ENCODE assay signal across 19 cellular contexts in genomic region chr12:93938921-93939320, GRCh38.
DNase-seq lines count a peak whose midpoint lies in the region; TF ChIP-seq lines count a peak whose summit lies in the region.
"Had no signal": no experiment of that assay in that cellular context is flagged by ENCODE, and none has a peak within 500 bp of the region (broad histone marks: within the 10 kb centered on the region; RNA-seq: fewer than 3 reads in every experiment).

No MANE protein-coding gene starts in this region.

- peaks cover 29% of the 10 kb centered on the region for H3K36me3 Mint-ChIP-seq in HFFc6 (ENCODE audit: low read depth)
- H3K36me3 Mint-ChIP-seq: CD14-positive monocyte; CD8-positive, alpha-beta T cell had no signal

- H3K9me3 Mint-ChIP-seq in HFFc6, result peaks cover 13% of the 10 kb centered on the region

- H3K27me3 Mint-ChIP-seq in HFFc6 (ENCODE audit: insufficient read depth), result peaks cover 3% of the 10 kb centered on the region

- DNase-seq in AG10803 (ENCODE audit: low read depth), result peak; percentile 88
- DNase-seq in GM04504 (ENCODE audit: low read depth), result peak; percentile 79
- peak; percentile 31 for DNase-seq in fibroblast of peridontal ligament (ENCODE audit: extremely low read depth)
- peak; percentile 9 for DNase-seq in myocyte (ENCODE audit: low read depth)
- no peak for DNase-seq in HFFc6
- no peak for DNase-seq in activated CD8-positive, alpha-beta memory T cell treated with anti-CD3 and anti-CD28 coated beads for 24 hours
- DNase-seq in T1000 (lab: John Stamatoyannopoulos, UW), result no peak
- no peak for DNase-seq in NCI-H2081 treated with DMSO at 0.1 percent for 48 hours (lab: John Stamatoyannopoulos, UW)
- DNase-seq: 8988T; BE2C; CD8-positive, alpha-beta T cell; COR-L47; DMS153; DMS79 treated with DMSO at 0.1 percent for 48 hours; GDM1; H7; IMR-90 had no signal

- peaks cover 20% of the 10 kb centered on the region for H3K4me1 Mint-ChIP-seq in HFFc6 (ENCODE audit: low read depth)
- H3K4me1 Mint-ChIP-seq: CD14-positive monocyte had no signal

- H3K4me3 ChIP-seq in AG10803 (ENCODE audit: low read length), result no peak overlapping the region
- H3K4me3 ChIP-seq: GM23338 had no signal

- TF ChIP-seq CTCF in AG10803 (conservative IDR thresholded peaks at IDR 0.05; ENCODE audit: low read length), result no peak
- TF ChIP-seq CTCF in HFFc6 (IDR thresholded peaks at IDR 0.05), result no peak

- no peak overlapping the region for H3K4me3 Mint-ChIP-seq in HFFc6
- H3K4me3 Mint-ChIP-seq: CD14-positive monocyte; CD8-positive, alpha-beta T cell; GM23338 had no signal

- H3K27ac Mint-ChIP-seq in HFFc6, result no peak overlapping the region
- H3K27ac Mint-ChIP-seq: CD14-positive monocyte; CD8-positive, alpha-beta T cell; GM23338 had no signal

Comparison
In these comparisons a context has a peak if more than half of its experiments do, and no peak if none do; other contexts are left out.
1. DNase-seq: peak in AG10803 (single experiment), GM04504 (single experiment), fibroblast of peridontal ligament (single experiment) and myocyte (single experiment); none in HFFc6 (single experiment), activated CD8-positive, alpha-beta memory T cell treated with anti-CD3 and anti-CD28 coated beads for 24 hours (single experiment), T1000 (single experiment) and NCI-H2081 treated with DMSO at 0.1 percent for 48 hours (single experiment).